In the genomic region with DNA sequence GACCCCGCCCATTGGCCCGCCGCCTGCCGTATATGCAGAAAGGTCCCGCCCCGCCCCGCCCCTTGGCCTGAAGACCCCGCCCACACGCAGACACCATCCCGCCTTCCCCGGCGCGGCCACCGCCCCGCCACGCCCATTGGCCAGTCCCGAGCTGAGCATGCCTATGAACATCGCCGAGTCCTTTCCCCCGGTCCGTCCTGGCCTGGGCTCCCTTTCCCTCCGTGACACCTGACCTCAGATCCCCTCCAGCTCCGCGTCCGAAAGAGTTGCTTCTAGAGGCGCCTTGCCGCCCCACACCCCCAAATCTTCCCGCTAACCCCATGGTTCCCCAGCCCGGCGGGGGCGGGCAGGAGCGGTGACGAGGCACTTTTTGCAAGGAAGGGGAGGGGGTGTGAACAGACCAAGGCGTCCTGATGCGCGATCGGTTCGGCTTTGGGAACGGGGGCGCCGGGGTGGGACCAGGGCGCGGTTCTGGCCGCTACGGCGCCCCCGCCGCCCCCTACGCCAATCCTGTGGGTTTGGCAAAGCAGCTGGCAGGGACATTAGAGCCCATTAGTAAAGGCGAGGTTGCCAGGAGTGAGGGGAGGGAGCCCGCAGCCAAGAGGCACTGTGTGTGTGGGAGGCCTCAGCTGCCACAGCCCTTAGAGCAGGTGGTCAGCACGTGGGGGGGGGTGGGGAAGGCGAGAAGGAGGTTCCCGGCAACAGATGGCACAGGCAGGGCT, we compare ENCODE assay signal across 1 cellular context.
TF ChIP-seq lines count a peak whose summit lies in the region.

No MANE protein-coding gene starts in this region.

TF ChIP-seq in SK-N-SH, 30 proteins besides CTCF, POLR2A, EP300 and RAD21 (continued from another document):
- TF ChIP-seq, protein P1, sequence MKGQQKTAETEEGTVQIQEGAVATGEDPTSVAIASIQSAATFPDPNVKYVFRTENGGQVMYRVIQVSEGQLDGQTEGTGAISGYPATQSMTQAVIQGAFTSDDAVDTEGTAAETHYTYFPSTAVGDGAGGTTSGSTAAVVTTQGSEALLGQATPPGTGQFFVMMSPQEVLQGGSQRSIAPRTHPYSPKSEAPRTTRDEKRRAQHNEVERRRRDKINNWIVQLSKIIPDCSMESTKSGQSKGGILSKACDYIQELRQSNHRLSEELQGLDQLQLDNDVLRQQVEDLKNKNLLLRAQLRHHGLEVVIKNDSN (IDR thresholded peaks at IDR 0.05; ENCODE audit: borderline replicate concordance, low read depth), result no peak
- TF ChIP-seq GABPA (IDR thresholded peaks at IDR 0.05; ENCODE audit: low read depth) (no peak), REST (IDR thresholded peaks at IDR 0.05; ENCODE audit: low read depth, low read length) (no peak), NFIC (IDR thresholded peaks at IDR 0.05; ENCODE audit: borderline replicate concordance) (peak; percentile 60), JUND (IDR thresholded peaks at IDR 0.05) (no peak), MXI1 (IDR thresholded peaks at IDR 0.05; ENCODE audit: low read depth, low read length) (0 out of 2 replicates have a peak, but pooled peaks have one; percentile 24), SMC3 (IDR thresholded peaks at IDR 0.05; ENCODE audit: low read depth, low read length) (no peak), ELF1 (IDR thresholded peaks at IDR 0.05) (no peak), YY1 (IDR thresholded peaks at IDR 0.05; ENCODE audit: low read depth) (no peak), PBX3 (IDR thresholded peaks at IDR 0.05) (peak; percentile 18; the same call in 1 of the 2 replicates), GATA2 (CRISPR knock-in tag; IDR thresholded peaks at IDR 0.05) (no peak), NRF1 (IDR thresholded peaks at IDR 0.05; ENCODE audit: low read depth, low read length) (peak; percentile 64), EZH2phosphoT487 (IDR thresholded peaks at IDR 0.05; ENCODE audit: borderline replicate concordance, low read depth) (no peak), FOXJ3 (CRISPR knock-in tag; IDR thresholded peaks at IDR 0.05) (no peak)
- TF ChIP-seq, protein P2, sequence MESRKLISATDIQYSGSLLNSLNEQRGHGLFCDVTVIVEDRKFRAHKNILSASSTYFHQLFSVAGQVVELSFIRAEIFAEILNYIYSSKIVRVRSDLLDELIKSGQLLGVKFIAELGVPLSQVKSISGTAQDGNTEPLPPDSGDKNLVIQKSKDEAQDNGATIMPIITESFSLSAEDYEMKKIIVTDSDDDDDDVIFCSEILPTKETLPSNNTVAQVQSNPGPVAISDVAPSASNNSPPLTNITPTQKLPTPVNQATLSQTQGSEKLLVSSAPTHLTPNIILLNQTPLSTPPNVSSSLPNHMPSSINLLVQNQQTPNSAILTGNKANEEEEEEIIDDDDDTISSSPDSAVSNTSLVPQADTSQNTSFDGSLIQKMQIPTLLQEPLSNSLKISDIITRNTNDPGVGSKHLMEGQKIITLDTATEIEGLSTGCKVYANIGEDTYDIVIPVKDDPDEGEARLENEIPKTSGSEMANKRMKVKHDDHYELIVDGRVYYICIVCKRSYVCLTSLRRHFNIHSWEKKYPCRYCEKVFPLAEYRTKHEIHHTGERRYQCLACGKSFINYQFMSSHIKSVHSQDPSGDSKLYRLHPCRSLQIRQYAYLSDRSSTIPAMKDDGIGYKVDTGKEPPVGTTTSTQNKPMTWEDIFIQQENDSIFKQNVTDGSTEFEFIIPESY (IDR thresholded peaks at IDR 0.05; ENCODE audit: borderline replicate concordance, low read depth), result no peak
